Comparison of ENCODE assay signal across 9 cellular contexts in the genomic region with DNA sequence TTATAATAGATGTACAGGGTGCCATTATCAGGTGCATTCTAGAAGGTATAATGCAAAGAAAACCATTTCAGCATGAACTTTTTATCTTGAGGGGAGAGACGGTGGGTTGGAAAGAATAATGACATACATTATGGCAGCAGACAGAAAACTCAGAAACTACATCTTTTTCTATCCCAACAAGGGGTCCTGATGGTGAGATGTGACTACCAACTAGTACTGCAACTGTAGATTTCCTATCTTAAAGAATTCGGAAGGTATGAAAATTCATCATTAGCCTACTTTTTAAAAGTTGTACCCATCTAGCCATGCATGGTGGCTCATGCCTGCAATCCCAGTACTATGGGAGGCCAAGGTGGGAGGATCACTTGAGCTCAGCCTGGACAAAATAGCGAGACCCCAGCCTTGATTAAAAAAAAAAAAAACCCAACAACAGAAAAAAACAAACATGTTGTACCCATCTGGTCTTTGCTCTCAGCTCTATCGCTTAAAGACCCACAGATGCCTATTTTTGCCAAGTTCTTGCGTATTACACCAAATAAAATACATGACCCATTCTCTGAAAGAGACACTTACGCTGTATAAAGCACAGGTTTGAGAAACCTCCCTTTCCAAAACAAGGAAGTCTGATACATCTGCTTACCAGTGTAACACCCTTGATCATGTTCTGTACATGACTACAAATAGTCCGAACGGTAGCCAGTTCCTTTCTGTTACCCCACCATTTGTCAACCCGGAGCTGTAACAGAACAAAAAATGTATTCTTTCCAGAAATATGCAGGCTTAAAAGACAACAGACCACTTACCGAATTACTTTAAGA. TPM values are rescaled to one million over a fixed set of nuclear protein-coding genes. Genes with fewer than 3 reads are reported as not detected.
A peak's percentile ranks its signal among the peaks of the same experiment; 100 is the strongest.
DNase-seq lines count a peak whose midpoint lies in the region; FAIRE-seq and TF ChIP-seq lines count a peak whose summit lies in the region.
"Had no signal": no experiment of that assay in that cellular context is flagged by ENCODE, and none has a peak within 500 bp of the region (broad histone marks: within the 10 kb centered on the region; RNA-seq: fewer than 3 reads in every experiment).

No MANE protein-coding gene starts in this region.

- 89 to 93% methylated on average over 6 to 10 of the region's 10 CpGs for WGBS in endodermal cell (ENCODE audit: insufficient coverage in 1 of 2, insufficient read length in 1 of 2), 2 experiments
- 40 to 58% (median 41%) methylated on average over 10 of the region's 10 CpGs for WGBS in ovary, 3 donors

- TF ChIP-seq CTCF in Calu3 (IDR thresholded peaks at IDR 0.05; ENCODE audit: unreplicated experiment) (no peak), OCI-LY1 (IDR thresholded peaks at IDR 0.05; ENCODE audit: low read length) (no peak), endodermal cell (conservative IDR thresholded peaks at IDR 0.05) (no peak), ovary (IDR thresholded peaks at IDR 0.05) (no peak)

- CTCF ChIA-PET in Calu3 (lab: Charles Lee): no interaction called here

- no peak for TF ChIP-seq EP300 in ovary (IDR thresholded peaks at IDR 0.05)

- H3K9me3 ChIP-seq in OCI-LY1 (ENCODE audit: low read length) (no peaks in the 10 kb centered on the region), endodermal cell (ENCODE audit: control insufficient read depth, low read length) (no peaks in the 10 kb centered on the region), ovary (no peaks in the 10 kb centered on the region)

- H3K9me2 ChIP-seq in OCI-LY1 (ENCODE audit: low read depth, low read length): no peaks in the 10 kb centered on the region

- no peak overlapping the region for H3K27ac ChIP-seq in OCI-LY1 (ENCODE audit: low read depth, low read length, poor library complexity, severe bottlenecking)
- no peak overlapping the region for H3K27ac ChIP-seq in endodermal cell (ENCODE audit: low read depth, low read length)
- peak overlapping the region; percentile 85 to 90 for H3K27ac ChIP-seq in ovary

- H3K4me2 ChIP-seq in OCI-LY1 (ENCODE audit: low read length): peak overlapping the region; percentile 98

- H3K27me3 ChIP-seq in OCI-LY1 (ENCODE audit: insufficient read depth, low read length): no peaks in the 10 kb centered on the region
- no peaks in the 10 kb centered on the region for H3K27me3 ChIP-seq in endodermal cell (ENCODE audit: control insufficient read depth, insufficient read depth, low read length, poor library complexity, severe bottlenecking)
- H3K27me3 ChIP-seq in ovary: no peaks in the 10 kb centered on the region

- no TSS peak for BruUV-seq in Calu3 (replicated peaks; lab: Mats Ljungman, UMichigan)

- peak overlapping the region; percentile 98 for H3K27ac Mint-ChIP-seq in Calu3 (ENCODE audit: unreplicated experiment)
- H3K27ac Mint-ChIP-seq in endodermal cell: peak overlapping the region; percentile 99

- H3K4me3 Mint-ChIP-seq in Calu3 (ENCODE audit: low read depth, unreplicated experiment) (peak overlapping the region; percentile 90), endodermal cell (peak overlapping the region; percentile 96)

- peaks cover 22% of the 10 kb centered on the region for H3K79me2 ChIP-seq in OCI-LY1 (ENCODE audit: insufficient read depth, low read length)

- H3K36me3 ChIP-seq in OCI-LY1 (ENCODE audit: insufficient read depth, low read length) (peaks cover 70% of the 10 kb centered on the region), endodermal cell (ENCODE audit: control insufficient read depth, insufficient read depth, low read length) (peaks cover 72% of the 10 kb centered on the region), ovary (peaks cover 2% of the 10 kb centered on the region)

- intact Hi-C loops in Calu3 (cut with micrococcal nuclease; ENCODE audit: unreplicated experiment): loop anchor here (10.0 kb wide), 1 partner anchor 102 kb away; no protein-coding TSS in a partner anchor
- intact Hi-C loops in ovary (cut with DNase I): loop anchor here in 1 of 4 donors (5.0 kb wide), 1 partner anchor 185 kb away; no protein-coding TSS in a partner anchor

- no peak for DNase-seq in Calu3
- DNase-seq in endodermal cell: no peak
- no peak for DNase-seq in ovary
- no peak for DNase-seq in DMS53 (lab: John Stamatoyannopoulos, UW)
- no peak for DNase-seq in NCI-H69 (lab: John Stamatoyannopoulos, UW)
- DNase-seq in dedifferentiated amniotic fluid mesenchymal stem cell (ENCODE audit: extremely low spot score): no peak
- no peak for DNase-seq in urothelium cell line (ENCODE audit: low spot score)

- FAIRE-seq in urothelium cell line (lab: Jason Lieb, UNC): no peak

- H3K4me3 ChIP-seq in OCI-LY1 (ENCODE audit: low read depth, low read length, poor library complexity, severe bottlenecking) (peak overlapping the region; percentile 90), endodermal cell (ENCODE audit: low read length) (peak overlapping the region; percentile 94), ovary (peak overlapping the region; percentile 76)

- H3K4me1 Mint-ChIP-seq in Calu3 (ENCODE audit: low read depth, unreplicated experiment): peaks cover 9% of the 10 kb centered on the region
- H3K4me1 Mint-ChIP-seq in endodermal cell: peaks cover 21% of the 10 kb centered on the region

- peaks cover 74% of the 10 kb centered on the region for H3K36me3 Mint-ChIP-seq in Calu3 (ENCODE audit: insufficient read depth, unreplicated experiment)
- peaks cover 68% of the 10 kb centered on the region for H3K36me3 Mint-ChIP-seq in endodermal cell (ENCODE audit: low read depth)

- H3K27me3 Mint-ChIP-seq in Calu3 (ENCODE audit: unreplicated experiment): no peaks in the 10 kb centered on the region
- H3K27me3 Mint-ChIP-seq in endodermal cell (ENCODE audit: insufficient read depth): no peaks in the 10 kb centered on the region

- TF ChIP-seq POLR2A in ovary (IDR thresholded peaks at IDR 0.05): no peak

- H3K9me3 Mint-ChIP-seq in Calu3 (ENCODE audit: low read depth, unreplicated experiment): no peaks in the 10 kb centered on the region
- H3K9me3 Mint-ChIP-seq in endodermal cell: no peaks in the 10 kb centered on the region

- H2AFZ ChIP-seq in OCI-LY1 (ENCODE audit: low read length): no peak overlapping the region

- H3K9ac ChIP-seq in OCI-LY1 (ENCODE audit: low read length): peak overlapping the region; percentile 92
- H3K9ac ChIP-seq in endodermal cell (ENCODE audit: extremely low read depth, low read length, poor library complexity, severe bottlenecking): peak overlapping the region; percentile 99

- H3F3A ChIP-seq in OCI-LY1 (ENCODE audit: insufficient read depth, low read length): peaks cover 8% of the 10 kb centered on the region; the same call in 1 of the 2 replicates

- H4K20me1 ChIP-seq in OCI-LY1 (ENCODE audit: insufficient read depth, low read length): peaks cover 7% of the 10 kb centered on the region; the same call in 1 of the 2 replicates

- peaks cover 30% of the 10 kb centered on the region for H3K4me1 ChIP-seq in OCI-LY1 (ENCODE audit: insufficient read depth, low read length, severe bottlenecking)
- no peaks in the 10 kb centered on the region for H3K4me1 ChIP-seq in endodermal cell (ENCODE audit: control insufficient read depth, insufficient read depth, low read length)
- H3K4me1 ChIP-seq in ovary (ENCODE audit: insufficient read depth): peaks cover 3% of the 10 kb centered on the region

RNA-seq across cellular contexts. Expression of a gene that starts 1.6 kb away (rescaled TPM):
- 421 and 485 TPM in 2 replicates for total RNA-seq in Calu3 (2022)
- 1,000 to 10,000 TPM; 1,341 to 1,760 TPM for total RNA-seq in endodermal cell
- polyA plus RNA-seq in endodermal cell (2013, experiment 1 of 2): 1,788 TPM
- polyA plus RNA-seq in endodermal cell (2013, experiment 2 of 2): 1,750 TPM
- over 10,000 TPM in 1 of 7 donors, 1,000 to 10,000 TPM in 6; 2,988 to 22,039 (median 3,954) TPM for total RNA-seq in ovary
- 1,000 to 10,000 TPM; 5,002 to 5,793 TPM for polyA plus RNA-seq in ovary

RNA-seq across cellular contexts. Expression of a gene that starts 1.7 kb away (rescaled TPM):
- total RNA-seq in Calu3 (2022) (10.0 and 12.9 TPM in 2 replicates), endodermal cell (10 to 100 TPM; 17.6 to 17.9 TPM), ovary (10 to 100 TPM; 12.7 to 22.2 (median 15.6) TPM)
- 17.8 TPM for polyA plus RNA-seq in endodermal cell (2013, experiment 1 of 2)
- polyA plus RNA-seq in endodermal cell (2013, experiment 2 of 2): 14.3 TPM
- 10 to 100 TPM; 24.1 to 32.4 TPM for polyA plus RNA-seq in ovary

RNA-seq across cellular contexts. Expression of a gene that starts 50.4 kb away (rescaled TPM):
- total RNA-seq in Calu3 (2022): 0.07 and 0.09 TPM in 2 replicates
- total RNA-seq in endodermal cell: under 1 TPM in 1 of 2 donors, not detected in 1; 0.09 TPM
- polyA plus RNA-seq in endodermal cell (2013, experiment 1 of 2): not detected
- not detected for polyA plus RNA-seq in endodermal cell (2013, experiment 2 of 2)
- total RNA-seq in ovary: under 1 TPM in 2 of 7 donors, not detected in 5; under 0.01 to 0.08 TPM
- polyA plus RNA-seq in ovary: under 1 TPM; 0.01 to 0.07 TPM
- total RNA-seq: NCI-H460 had no signal

Comparison
In these comparisons a context has a peak if more than half of its experiments do, and no peak if none do; other contexts are left out.
1. H3K27ac ChIP-seq: peak in ovary (2 of 2); none in OCI-LY1 (single experiment) and endodermal cell (single experiment).
2. Peak in every context shown above with its lines, with median percentiles within 50 percentile points of each other: H3K4me3 ChIP-seq.